In the genomic region with DNA sequence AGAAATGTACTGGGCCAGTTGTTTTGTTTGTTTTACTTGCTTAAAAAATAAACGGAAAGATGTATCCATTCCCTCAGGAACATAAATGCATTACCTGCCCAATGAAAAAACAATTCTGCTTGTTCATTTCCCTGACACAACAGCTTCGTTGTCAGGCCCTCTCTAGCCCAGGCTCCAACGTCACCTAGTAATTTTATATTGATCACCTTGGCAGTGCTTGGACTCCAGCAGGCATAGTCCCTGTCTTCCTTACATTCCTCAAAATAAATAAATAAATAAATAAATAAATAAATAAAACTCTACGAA, we compare ENCODE assay signal across 8 cellular contexts. TPM values are rescaled to one million over a fixed set of nuclear protein-coding genes. Genes with fewer than 3 reads are reported as not detected.
DNase-seq lines count a peak whose midpoint lies in the region; ATAC-seq, FAIRE-seq and TF ChIP-seq lines count a peak whose summit lies in the region.

No MANE protein-coding gene starts in this region.

- no peak for TF ChIP-seq POLR2A in GM12892 (IDR thresholded peaks at IDR 0.05; ENCODE audit: low read depth, low read length)

- peak overlapping the region; percentile 85 for H3K4me2 ChIP-seq in skeletal muscle satellite cell (ENCODE audit: low read length)

- FAIRE-seq in GM12892 (lab: Jason Lieb, UNC), result no peak

- no peak for TF ChIP-seq CTCF in fibroblast of the aortic adventitia (IDR thresholded peaks at IDR 0.05; ENCODE audit: insufficient read depth, low read length)

- peak overlapping the region; percentile 49; the same call in 1 of the 2 replicates for H3K27ac ChIP-seq in SJSA1

- intact Hi-C loops in sciatic nerve (cut with DNase I), result no loop called here

- H3K4me1 ChIP-seq in SJSA1 (replicated peaks) (peaks cover 13% of the 10 kb centered on the region), skeletal muscle satellite cell (ENCODE audit: control insufficient read depth, insufficient read depth, low read length) (peaks cover 36% of the 10 kb centered on the region)

- peak; percentile 57 for DNase-seq in NCI-H82 (lab: John Stamatoyannopoulos, UW)
- DNase-seq in NCI-H82 treated with DMSO at 0.1 percent for 48 hours (lab: John Stamatoyannopoulos, UW; ENCODE audit: unreplicated experiment), result no peak
- DNase-seq in SJSA1 (ENCODE audit: low read depth in 1 of 2, low spot score in 2 of 2), result peak in 1 of 2 experiments; percentile 9
- DNase-seq in fibroblast of the aortic adventitia (ENCODE audit: low read depth), result no peak
- no peak for DNase-seq in sciatic nerve (ENCODE audit: low spot score)
- no peak for DNase-seq in GM12892 (ENCODE audit: insufficient read length)

- H3K27me3 ChIP-seq in SJSA1 (replicated peaks) (no peaks in the 10 kb centered on the region), skeletal muscle satellite cell (ENCODE audit: control insufficient read depth, insufficient read depth, low read length) (no peaks in the 10 kb centered on the region)

- H3K36me3 ChIP-seq in SJSA1 (peaks cover 3% of the 10 kb centered on the region; the same call in 1 of the 2 replicates), skeletal muscle satellite cell (ENCODE audit: insufficient read depth, low read length) (no peaks in the 10 kb centered on the region)

- peak overlapping the region; percentile 85 for H3K4me3 ChIP-seq in SJSA1
- H3K4me3 ChIP-seq in fibroblast of the aortic adventitia (ENCODE audit: low read depth, low read length), result peak overlapping the region; percentile 91
- peak overlapping the region; percentile 98 for H3K4me3 ChIP-seq in skeletal muscle satellite cell (ENCODE audit: low read length)

- no peak for ATAC-seq in sciatic nerve
- ATAC-seq in HG03095 (IDR thresholded peaks at IDR 0.05; ENCODE audit: unreplicated experiment), result no peak

- H3K9me3 ChIP-seq in SJSA1 (replicated peaks) (no peaks in the 10 kb centered on the region), skeletal muscle satellite cell (replicated peaks; ENCODE audit: low read length) (no peaks in the 10 kb centered on the region)

- H3K9ac ChIP-seq in skeletal muscle satellite cell (ENCODE audit: low read depth, low read length), result peak overlapping the region; percentile 88

RNA-seq across cellular contexts. Expression of a gene that starts 1.2 kb away (rescaled TPM):
- total RNA-seq in SJSA1 (2014; rRNA removed; shearing (Covaris generic)), result 47.0 and 65.2 TPM in 2 replicates
- total RNA-seq in fibroblast of the aortic adventitia (ENCODE audit: low replicate concordance) (120 and 207 TPM in 2 replicates), sciatic nerve (127 TPM)
- 105 and 122 TPM in 2 replicates for total RNA-seq in skeletal muscle satellite cell (2012; rRNA removed)
- 33.4 TPM for polyA plus RNA-seq in GM12892 (2012; ENCODE audit: missing spikeins)

RNA-seq across cellular contexts. Expression of a gene that starts 2.0 kb away (rescaled TPM):
- total RNA-seq in SJSA1 (2014; rRNA removed; shearing (Covaris generic)), result 9.8 and 17.2 TPM in 2 replicates
- 69.2 and 95.1 TPM in 2 replicates for total RNA-seq in fibroblast of the aortic adventitia (ENCODE audit: low replicate concordance)
- 40.2 and 43.9 TPM in 2 replicates for total RNA-seq in skeletal muscle satellite cell (2012; rRNA removed)
- 70.4 TPM for total RNA-seq in sciatic nerve
- polyA plus RNA-seq in GM12892 (2012; ENCODE audit: missing spikeins), result 21.1 TPM
